ENCODE assay signal across 22 cellular contexts in genomic region chr4:42458686-42459085, GRCh38.
"Had no signal": no experiment of that assay in that cellular context is flagged by ENCODE, and none has a peak within 500 bp of the region (broad histone marks: within the 10 kb centered on the region; RNA-seq: fewer than 3 reads in every experiment).

No MANE protein-coding gene starts in this region.

- H3K4me3 ChIP-seq: coronary artery, esophagus squamous epithelium, gastrocnemius medialis, mucosa of descending colon had no signal

- H3K4me1 Mint-ChIP-seq: activated B cell treated with CpG ODN at 0.5 μM for 24 hours; activated naive CD8-positive, alpha-beta T cell treated with anti-CD3 and anti-CD28 coated beads, Interleukin-2, amount 10 ng/mL, durations not matched to agents 7 days and 5 days; nephron progenitor cell had no signal

- H3K27ac Mint-ChIP-seq: activated B cell treated with CpG ODN at 0.5 μM for 24 hours; activated CD4-positive, alpha-beta memory T cell treated with anti-CD3 and anti-CD28 coated beads for 36 hours; activated naive CD4-positive, alpha-beta T cell treated with anti-CD3 and anti-CD28 coated beads for 36 hours; activated naive CD8-positive, alpha-beta T cell treated with anti-CD3 and anti-CD28 coated beads, Interleukin-2, amount 10 ng/mL, durations not matched to agents 7 days and 5 days; nephron progenitor cell; stimulated activated naive B cell treated with anti-CD40 and anti-IgM and Interleukin-4, amounts not matched to agents 10 μg/mL and 1 μg/mL and 100 μg/mL, for 72 hours had no signal

- DNase-seq: activated B cell treated with CpG ODN at 0.5 μM for 24 hours; activated CD4-positive, alpha-beta memory T cell treated with anti-CD3 and anti-CD28 coated beads for 36 hours; activated CD4-positive, alpha-beta T cell treated with anti-CD3 and anti-CD28 coated beads for 4 hours; activated effector memory CD4-positive, alpha-beta T cell treated with Interleukin-2 at 50 U/mL for 16 hours; activated naive CD4-positive, alpha-beta T cell treated with anti-CD3 and anti-CD28 coated beads for 36 hours; activated naive CD8-positive, alpha-beta T cell treated with anti-CD3 and anti-CD28 coated beads, Interleukin-2, amount 10 ng/mL, durations not matched to agents 7 days and 5 days; activated T-cell treated with anti-CD3 and anti-CD28 coated beads, Interleukin-2, amount 50 U/mL, for 48 hours; amniotic stem cell; cerebellar nuclear complex; esophagus squamous epithelium; gastrocnemius medialis; islet precursor cell; left cardiac atrium; mesenchymal stem cell; mucosa of descending colon; nephron progenitor cell; stimulated activated CD4-positive, alpha-beta T cell treated with anti-CD3 and anti-CD28 coated beads, Interleukin-2, amount 100 ng/mL, for 48 hours; stimulated activated CD8-positive, alpha-beta memory T cell treated with anti-CD3 and anti-CD28 coated beads, Interleukin-4, amount 100 ng/mL, for 48 hours; stimulated activated naive B cell treated with anti-CD40 and anti-IgM and Interleukin-4, amounts not matched to agents 10 μg/mL and 1 μg/mL and 100 μg/mL, for 72 hours; T-helper 1 cell had no signal

- H3K27ac ChIP-seq: coronary artery, esophagus squamous epithelium, gastrocnemius medialis, parathyroid adenoma had no signal

- H3K27me3 ChIP-seq: esophagus squamous epithelium, gastrocnemius medialis had no signal

- H3K4me1 ChIP-seq: esophagus squamous epithelium, parathyroid adenoma had no signal

- H3K4me3 Mint-ChIP-seq: activated B cell treated with CpG ODN at 0.5 μM for 24 hours; activated CD4-positive, alpha-beta memory T cell treated with anti-CD3 and anti-CD28 coated beads for 36 hours; activated naive CD4-positive, alpha-beta T cell treated with anti-CD3 and anti-CD28 coated beads for 36 hours; activated naive CD8-positive, alpha-beta T cell treated with anti-CD3 and anti-CD28 coated beads, Interleukin-2, amount 10 ng/mL, durations not matched to agents 7 days and 5 days; nephron progenitor cell; stimulated activated naive B cell treated with anti-CD40 and anti-IgM and Interleukin-4, amounts not matched to agents 10 μg/mL and 1 μg/mL and 100 μg/mL, for 72 hours had no signal

- ATAC-seq: gastrocnemius medialis; left cardiac atrium; mucosa of descending colon; stimulated activated naive B cell treated with anti-CD40 and anti-IgM and Interleukin-4, amounts not matched to agents 10 μg/mL and 1 μg/mL and 100 μg/mL, for 72 hours had no signal

- H3K9me3 Mint-ChIP-seq: activated naive CD4-positive, alpha-beta T cell treated with anti-CD3 and anti-CD28 coated beads for 36 hours; activated naive CD8-positive, alpha-beta T cell treated with anti-CD3 and anti-CD28 coated beads, Interleukin-2, amount 10 ng/mL, durations not matched to agents 7 days and 5 days had no signal

- H3K9me3 ChIP-seq: esophagus squamous epithelium, gastrocnemius medialis, mucosa of descending colon had no signal

- H3K27me3 Mint-ChIP-seq: activated B cell treated with CpG ODN at 0.5 μM for 24 hours; activated CD4-positive, alpha-beta memory T cell treated with anti-CD3 and anti-CD28 coated beads for 36 hours; activated naive CD8-positive, alpha-beta T cell treated with anti-CD3 and anti-CD28 coated beads, Interleukin-2, amount 10 ng/mL, durations not matched to agents 7 days and 5 days; stimulated activated naive B cell treated with anti-CD40 and anti-IgM and Interleukin-4, amounts not matched to agents 10 μg/mL and 1 μg/mL and 100 μg/mL, for 72 hours had no signal
